In the genomic region with DNA sequence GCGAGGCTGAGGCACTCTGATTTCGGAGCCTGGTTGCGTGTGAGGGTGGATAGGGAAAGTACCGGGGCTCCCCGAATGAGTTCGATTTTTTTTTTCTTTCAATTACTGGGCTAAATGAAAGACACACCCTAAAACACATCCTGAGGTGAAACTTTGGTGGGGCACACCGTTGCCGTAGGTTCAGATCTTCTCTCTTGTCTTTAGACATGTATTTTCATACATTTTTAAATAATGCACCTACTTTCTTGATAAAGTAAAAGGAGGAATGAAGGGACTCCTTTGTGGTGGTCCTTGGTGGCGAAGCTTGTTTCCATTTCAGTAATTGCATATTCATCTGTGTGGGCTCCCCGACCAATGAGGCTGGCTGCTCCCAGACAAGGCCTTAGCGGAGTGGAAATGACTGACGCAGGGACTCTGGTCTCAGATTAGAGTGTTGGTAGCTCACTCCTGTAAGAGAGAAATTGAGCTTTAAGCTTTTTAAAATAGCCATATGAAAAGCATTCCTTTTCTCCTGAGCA, we compare ENCODE assay signal across 8 cellular contexts. TPM values are rescaled to one million over a fixed set of nuclear protein-coding genes. Genes with fewer than 3 reads are reported as not detected.
DNase-seq lines count a peak whose midpoint lies in the region; ATAC-seq and TF ChIP-seq lines count a peak whose summit lies in the region.

No MANE protein-coding gene starts in this region.

- peak overlapping the region; percentile 44 to 97 (median 88) for H3K4me3 ChIP-seq in heart right ventricle

- ATAC-seq in heart right ventricle = no peak
- ATAC-seq in Right ventricle myocardium superior (ENCODE audit: poor library complexity) = no peak
- peak; percentile 20 for ATAC-seq in HG03095 (IDR thresholded peaks at IDR 0.05; ENCODE audit: unreplicated experiment)
- peak; percentile 57 for ATAC-seq in activated naive CD8-positive, alpha-beta T cell treated with anti-CD3 and anti-CD28 coated beads, Interleukin-2, amount 10 ng/mL, durations not matched to agents 7 days and 5 days (ENCODE audit: low read depth)
- ATAC-seq in HG03571 (IDR thresholded peaks at IDR 0.05; ENCODE audit: unreplicated experiment) = no peak

- peak overlapping the region; percentile 98 for H3K27ac Mint-ChIP-seq in activated naive CD8-positive, alpha-beta T cell treated with anti-CD3 and anti-CD28 coated beads, Interleukin-2, amount 10 ng/mL, durations not matched to agents 7 days and 5 days
- H3K27ac Mint-ChIP-seq in immature natural killer cell = peak overlapping the region in 5 of 6 donors; percentile 97 to 99 (median 98)

- no peaks in the 10 kb centered on the region for H3K9me3 ChIP-seq in heart right ventricle

- H3K27me3 Mint-ChIP-seq in activated naive CD8-positive, alpha-beta T cell treated with anti-CD3 and anti-CD28 coated beads, Interleukin-2, amount 10 ng/mL, durations not matched to agents 7 days and 5 days = peaks cover 7% of the 10 kb centered on the region
- peaks cover 14 to 31% (median 30%) of the 10 kb centered on the region in 3 donors for H3K27me3 Mint-ChIP-seq in immature natural killer cell (ENCODE audit: low read depth in 3 of 3)

- peak overlapping the region; percentile 92 for H3K4me3 Mint-ChIP-seq in activated naive CD8-positive, alpha-beta T cell treated with anti-CD3 and anti-CD28 coated beads, Interleukin-2, amount 10 ng/mL, durations not matched to agents 7 days and 5 days
- H3K4me3 Mint-ChIP-seq in immature natural killer cell = peak overlapping the region; percentile 95 to 98 (median 96)

- no peaks in the 10 kb centered on the region for H3K27me3 ChIP-seq in heart right ventricle

- CTCF ChIA-PET in RWPE1 (lab: Yijun Ruan, JAX) = interaction anchor here (1.5 kb wide), 1 partner anchor 9 kb away, joined by 4 read pairs; no protein-coding TSS in a partner anchor

- no peaks in the 10 kb centered on the region for H3K36me3 ChIP-seq in heart right ventricle

- intact Hi-C loops in heart right ventricle (cut with DNase I) (loop anchor here in 1 of 10 donors (10.0 kb wide), 1 partner anchor 184 kb away; no protein-coding TSS in a partner anchor), Right ventricle myocardium superior (cut with DNase I) (no loop called here)

- POLR2A ChIA-PET in RWPE1 (lab: Yijun Ruan, JAX; ENCODE audit: low non-redundant PET) = no interaction called here
- POLR2A ChIA-PET in activated naive CD8-positive, alpha-beta T cell treated with anti-CD3 and anti-CD28 coated beads, Interleukin-2, amount 10 ng/mL, durations not matched to agents 7 days and 5 days (lab: Charles Lee) = interaction anchor here (0.6 to 2.0 kb wide), 7 partner anchors 9 to 62 kb away, joined by 3 to 9 read pairs (median 5); no protein-coding TSS in a partner anchor

- TF ChIP-seq CTCF in heart right ventricle (IDR thresholded peaks at IDR 0.05) (no peak), RWPE1 (conservative IDR thresholded peaks at IDR 0.05; ENCODE audit: low read depth) (no peak)

- H3K36me3 Mint-ChIP-seq in activated naive CD8-positive, alpha-beta T cell treated with anti-CD3 and anti-CD28 coated beads, Interleukin-2, amount 10 ng/mL, durations not matched to agents 7 days and 5 days = no peaks in the 10 kb centered on the region
- H3K36me3 Mint-ChIP-seq in immature natural killer cell = no peaks in the 10 kb centered on the region

- DNase-seq in heart right ventricle (peak; percentile 17 to 26), Right ventricle myocardium superior (no peak), RWPE1 (ENCODE audit: low spot score) (no peak), immature natural killer cell (peak; percentile 63 to 71 (median 68))
- peak; percentile 56 for DNase-seq in activated naive CD8-positive, alpha-beta T cell treated with anti-CD3 and anti-CD28 coated beads, Interleukin-2, amount 10 ng/mL, durations not matched to agents 7 days and 5 days
- DNase-seq in stimulated activated CD4-positive, alpha-beta T cell treated with anti-CD3 and anti-CD28 coated beads, Interleukin-2, amount 100 ng/mL, for 24 hours = peak; percentile 79 to 80

- no peaks in the 10 kb centered on the region for H3K9me3 Mint-ChIP-seq in activated naive CD8-positive, alpha-beta T cell treated with anti-CD3 and anti-CD28 coated beads, Interleukin-2, amount 10 ng/mL, durations not matched to agents 7 days and 5 days
- H3K9me3 Mint-ChIP-seq in immature natural killer cell = peaks cover 0 to 2% (median 0%) of the 10 kb centered on the region in 6 donors

- WGBS in heart right ventricle, 2 donors = 2 to 4% methylated on average over 12 of the region's 12 CpGs

- H3K27ac ChIP-seq in heart right ventricle (peak overlapping the region; percentile 82 to 99 (median 97)), RWPE1 (peak overlapping the region; percentile 89)

- H3K4me1 Mint-ChIP-seq in activated naive CD8-positive, alpha-beta T cell treated with anti-CD3 and anti-CD28 coated beads, Interleukin-2, amount 10 ng/mL, durations not matched to agents 7 days and 5 days = peaks cover 33% of the 10 kb centered on the region
- peaks cover 35 to 39% of the 10 kb centered on the region in 2 donors for H3K4me1 Mint-ChIP-seq in immature natural killer cell

- peaks cover 2 to 51% (median 39%) of the 10 kb centered on the region in 9 donors for H3K4me1 ChIP-seq in heart right ventricle

RNA-seq across cellular contexts. Expression of a gene that starts 0.8 kb away (rescaled TPM):
- total RNA-seq in heart right ventricle = 100 to 1,000 TPM; 124 to 252 (median 219) TPM
- 10 to 100 TPM; 27.5 to 29.7 TPM for polyA plus RNA-seq in heart right ventricle
- total RNA-seq in Right ventricle myocardium superior = 165 TPM
- 10 to 100 TPM; 92.7 to 98.0 TPM for total RNA-seq in activated naive CD8-positive, alpha-beta T cell treated with anti-CD3 and anti-CD28 coated beads, Interleukin-2, amount 10 ng/mL, durations not matched to agents 7 days and 5 days
- 100 to 1,000 TPM in 2 of 3 donors, 10 to 100 TPM in 1; 81.3 to 118 (median 103) TPM for polyA plus RNA-seq in immature natural killer cell

Comparison
In these comparisons a context has a peak if more than half of its experiments do, and no peak if none do; other contexts are left out.
1. DNase-seq: peak in heart right ventricle (2 of 2), activated naive CD8-positive, alpha-beta T cell treated with anti-CD3 and anti-CD28 coated beads, Interleukin-2, amount 10 ng/mL, durations not matched to agents 7 days and 5 days (single experiment), immature natural killer cell (3 of 3) and stimulated activated CD4-positive, alpha-beta T cell treated with anti-CD3 and anti-CD28 coated beads, Interleukin-2, amount 100 ng/mL, for 24 hours (2 of 2); none in Right ventricle myocardium superior (single experiment) and RWPE1 (single experiment).
2. ATAC-seq: peak in HG03095 (single experiment) and activated naive CD8-positive, alpha-beta T cell treated with anti-CD3 and anti-CD28 coated beads, Interleukin-2, amount 10 ng/mL, durations not matched to agents 7 days and 5 days (single experiment); none in heart right ventricle (0 of 8), Right ventricle myocardium superior (single experiment) and HG03571 (single experiment).